ENCODE assay signal across 1 cellular context in the genomic region with DNA sequence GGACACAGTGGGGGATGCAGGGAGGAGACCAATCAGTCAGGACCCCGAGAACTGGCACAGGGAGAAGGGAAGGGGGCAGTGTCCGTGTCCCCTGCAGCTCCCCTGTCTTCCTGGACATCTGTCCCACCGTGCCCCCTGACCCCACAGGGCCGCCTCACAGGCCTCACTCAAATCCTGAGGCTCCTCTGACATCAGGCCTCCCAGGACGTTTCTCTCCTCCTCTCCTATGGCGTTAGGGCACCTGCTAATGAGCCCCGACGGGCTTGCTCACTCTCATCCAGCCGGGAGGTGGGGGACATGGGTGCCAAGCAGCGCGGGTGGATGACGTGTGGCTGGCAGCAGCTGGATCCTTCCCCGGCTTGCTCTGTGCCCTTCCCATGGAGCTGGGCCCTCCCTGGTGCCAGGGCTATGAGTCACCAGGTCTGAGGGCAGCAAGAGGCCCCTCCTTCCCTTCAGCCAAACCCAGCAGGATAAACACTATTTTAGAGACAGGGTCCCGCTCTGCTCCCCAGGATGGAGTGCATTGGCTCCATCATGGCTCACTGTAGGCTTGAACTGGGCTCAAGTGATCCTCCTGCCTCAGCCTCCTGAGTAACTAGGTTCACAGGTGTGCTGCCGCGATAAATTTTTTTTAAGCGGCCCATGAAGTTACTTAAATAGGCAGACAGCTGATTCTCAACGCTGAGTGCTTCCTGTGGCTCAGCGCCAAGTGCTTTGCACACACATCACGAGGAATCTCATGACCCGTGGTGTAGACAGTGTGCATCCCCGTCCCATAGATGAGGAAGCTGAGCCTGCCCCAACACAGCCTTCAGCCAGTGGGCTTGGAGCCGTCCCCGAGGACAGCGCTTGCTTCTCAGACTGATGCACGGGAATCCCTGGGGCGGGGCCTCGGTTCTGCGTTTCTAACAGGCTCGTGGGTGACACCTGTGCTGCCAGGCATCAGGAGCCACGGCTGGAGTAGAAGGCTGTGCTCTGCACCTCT.
TF ChIP-seq lines count a peak whose summit lies in the region.

No MANE protein-coding gene starts in this region.

TF ChIP-seq in GM23338, 12 proteins besides CTCF, POLR2A, EP300 and RAD21 (continued from another document):
- TF ChIP-seq, protein P1, sequence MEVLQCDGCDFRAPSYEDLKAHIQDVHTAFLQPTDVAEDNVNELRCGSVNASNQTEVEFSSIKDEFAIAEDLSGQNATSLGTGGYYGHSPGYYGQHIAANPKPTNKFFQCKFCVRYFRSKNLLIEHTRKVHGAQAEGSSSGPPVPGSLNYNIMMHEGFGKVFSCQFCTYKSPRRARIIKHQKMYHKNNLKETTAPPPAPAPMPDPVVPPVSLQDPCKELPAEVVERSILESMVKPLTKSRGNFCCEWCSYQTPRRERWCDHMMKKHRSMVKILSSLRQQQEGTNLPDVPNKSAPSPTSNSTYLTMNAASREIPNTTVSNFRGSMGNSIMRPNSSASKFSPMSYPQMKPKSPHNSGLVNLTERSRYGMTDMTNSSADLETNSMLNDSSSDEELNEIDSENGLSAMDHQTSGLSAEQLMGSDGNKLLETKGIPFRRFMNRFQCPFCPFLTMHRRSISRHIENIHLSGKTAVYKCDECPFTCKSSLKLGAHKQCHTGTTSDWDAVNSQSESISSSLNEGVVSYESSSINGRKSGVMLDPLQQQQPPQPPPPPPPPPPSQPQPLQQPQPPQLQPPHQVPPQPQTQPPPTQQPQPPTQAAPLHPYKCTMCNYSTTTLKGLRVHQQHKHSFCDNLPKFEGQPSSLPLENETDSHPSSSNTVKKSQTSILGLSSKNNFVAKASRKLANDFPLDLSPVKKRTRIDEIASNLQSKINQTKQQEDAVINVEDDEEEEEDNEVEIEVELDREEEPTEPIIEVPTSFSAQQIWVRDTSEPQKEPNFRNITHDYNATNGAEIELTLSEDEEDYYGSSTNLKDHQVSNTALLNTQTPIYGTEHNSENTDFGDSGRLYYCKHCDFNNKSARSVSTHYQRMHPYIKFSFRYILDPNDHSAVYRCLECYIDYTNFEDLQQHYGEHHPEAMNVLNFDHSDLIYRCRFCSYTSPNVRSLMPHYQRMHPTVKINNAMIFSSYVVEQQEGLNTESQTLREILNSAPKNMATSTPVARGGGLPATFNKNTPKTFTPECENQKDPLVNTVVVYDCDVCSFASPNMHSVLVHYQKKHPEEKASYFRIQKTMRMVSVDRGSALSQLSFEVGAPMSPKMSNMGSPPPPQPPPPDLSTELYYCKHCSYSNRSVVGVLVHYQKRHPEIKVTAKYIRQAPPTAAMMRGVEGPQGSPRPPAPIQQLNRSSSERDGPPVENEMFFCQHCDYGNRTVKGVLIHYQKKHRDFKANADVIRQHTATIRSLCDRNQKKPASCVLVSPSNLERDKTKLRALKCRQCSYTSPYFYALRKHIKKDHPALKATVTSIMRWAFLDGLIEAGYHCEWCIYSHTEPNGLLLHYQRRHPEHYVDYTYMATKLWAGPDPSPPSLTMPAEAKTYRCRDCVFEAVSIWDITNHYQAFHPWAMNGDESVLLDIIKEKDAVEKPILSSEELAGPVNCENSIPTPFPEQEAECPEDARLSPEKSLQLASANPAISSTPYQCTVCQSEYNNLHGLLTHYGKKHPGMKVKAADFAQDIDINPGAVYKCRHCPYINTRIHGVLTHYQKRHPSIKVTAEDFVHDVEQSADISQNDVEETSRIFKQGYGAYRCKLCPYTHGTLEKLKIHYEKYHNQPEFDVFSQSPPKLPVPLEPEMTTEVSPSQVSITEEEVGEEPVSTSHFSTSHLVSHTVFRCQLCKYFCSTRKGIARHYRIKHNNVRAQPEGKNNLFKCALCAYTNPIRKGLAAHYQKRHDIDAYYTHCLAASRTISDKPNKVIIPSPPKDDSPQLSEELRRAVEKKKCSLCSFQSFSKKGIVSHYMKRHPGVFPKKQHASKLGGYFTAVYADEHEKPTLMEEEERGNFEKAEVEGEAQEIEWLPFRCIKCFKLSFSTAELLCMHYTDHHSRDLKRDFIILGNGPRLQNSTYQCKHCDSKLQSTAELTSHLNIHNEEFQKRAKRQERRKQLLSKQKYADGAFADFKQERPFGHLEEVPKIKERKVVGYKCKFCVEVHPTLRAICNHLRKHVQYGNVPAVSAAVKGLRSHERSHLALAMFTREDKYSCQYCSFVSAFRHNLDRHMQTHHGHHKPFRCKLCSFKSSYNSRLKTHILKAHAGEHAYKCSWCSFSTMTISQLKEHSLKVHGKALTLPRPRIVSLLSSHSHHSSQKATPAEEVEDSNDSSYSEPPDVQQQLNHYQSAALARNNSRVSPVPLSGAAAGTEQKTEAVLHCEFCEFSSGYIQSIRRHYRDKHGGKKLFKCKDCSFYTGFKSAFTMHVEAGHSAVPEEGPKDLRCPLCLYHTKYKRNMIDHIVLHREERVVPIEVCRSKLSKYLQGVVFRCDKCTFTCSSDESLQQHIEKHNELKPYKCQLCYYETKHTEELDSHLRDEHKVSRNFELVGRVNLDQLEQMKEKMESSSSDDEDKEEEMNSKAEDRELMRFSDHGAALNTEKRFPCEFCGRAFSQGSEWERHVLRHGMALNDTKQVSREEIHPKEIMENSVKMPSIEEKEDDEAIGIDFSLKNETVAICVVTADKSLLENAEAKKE (CRISPR knock-in tag; IDR thresholded peaks at IDR 0.05), result no peak
